9 cellular contexts compared by ENCODE assay signal in the genomic region with DNA sequence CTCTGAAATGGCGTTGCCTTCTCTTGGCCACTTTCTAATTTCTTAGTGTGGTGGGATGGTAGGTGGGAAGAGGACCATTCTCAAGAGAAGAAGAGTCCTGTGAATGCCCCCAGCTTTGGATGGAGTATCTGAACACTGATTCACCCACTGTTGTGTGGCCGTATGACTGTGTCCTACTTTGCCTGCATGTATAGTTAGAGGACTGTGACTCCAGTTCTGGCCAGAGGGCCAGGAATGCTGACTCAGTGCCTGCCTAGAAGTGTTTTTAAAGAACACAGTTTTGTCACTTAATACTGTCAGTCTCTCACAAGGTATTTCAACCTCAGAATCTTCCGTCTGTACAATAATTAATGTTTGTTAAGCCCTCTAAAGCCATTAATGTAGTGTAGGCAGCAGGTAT. TPM values are rescaled to one million over a fixed set of nuclear protein-coding genes. Genes with fewer than 3 reads are reported as not detected.
DNase-seq lines count a peak whose midpoint lies in the region; ATAC-seq lines count a peak whose summit lies in the region.
"Had no signal": no experiment of that assay in that cellular context is flagged by ENCODE, and none has a peak within 500 bp of the region (broad histone marks: within the 10 kb centered on the region; RNA-seq: fewer than 3 reads in every experiment).

No MANE protein-coding gene starts in this region.

- peaks cover 51% of the 10 kb centered on the region for H3K36me3 Mint-ChIP-seq in activated CD4-positive, alpha-beta T cell treated with anti-CD3 and anti-CD28 coated beads, Interleukin-2, amount 10 ng/mL, durations not matched to agents 24 days and 14 days (ENCODE audit: low read depth)
- H3K36me3 Mint-ChIP-seq in activated CD4-positive, alpha-beta memory T cell treated with anti-CD3 and anti-CD28 coated beads for 36 hours = peaks cover 49% of the 10 kb centered on the region
- H3K36me3 Mint-ChIP-seq in stimulated activated effector memory CD8-positive, alpha-beta T cell treated with anti-CD3 and anti-CD28 coated beads, Interleukin-12 subunit alpha, Interleukin-12 subunit beta, amount 100 ng/mL, for 72 hours = peaks cover 76% of the 10 kb centered on the region

- no peak for DNase-seq in activated CD4-positive, alpha-beta T cell treated with anti-CD3 and anti-CD28 coated beads, Interleukin-2, amount 10 ng/mL, durations not matched to agents 24 days and 14 days
- no peak for DNase-seq in activated CD4-positive, alpha-beta T cell treated with anti-CD3 and anti-CD28 coated beads, Interleukin-2, amount 50 U/mL, for 4 hours
- DNase-seq in activated CD4-positive, alpha-beta memory T cell treated with anti-CD3 and anti-CD28 coated beads for 36 hours = no peak
- DNase-seq in glomerular visceral epithelial cell (ENCODE audit: extremely low spot score) = peak; percentile 37
- DNase-seq in stimulated activated effector memory CD8-positive, alpha-beta T cell treated with anti-CD3 and anti-CD28 coated beads, Interleukin-12 subunit alpha, Interleukin-12 subunit beta, amount 100 ng/mL, for 72 hours (ENCODE audit: low spot score in 2 of 2) = no peak
- DNase-seq in C1 segment of cervical spinal cord (lab: John Stamatoyannopoulos, UW) = no peak
- DNase-seq: activated CD4-positive, alpha-beta T cell treated with anti-CD3 and anti-CD28 coated beads, Interleukin-2, amount 50 U/mL, for 1 hour had no signal

- H3K4me1 Mint-ChIP-seq in activated CD4-positive, alpha-beta T cell treated with anti-CD3 and anti-CD28 coated beads, Interleukin-2, amount 10 ng/mL, durations not matched to agents 24 days and 14 days = peaks cover 33% of the 10 kb centered on the region
- H3K4me1 Mint-ChIP-seq in activated CD4-positive, alpha-beta memory T cell treated with anti-CD3 and anti-CD28 coated beads for 36 hours (ENCODE audit: low read depth) = peaks cover 36% of the 10 kb centered on the region
- H3K4me1 Mint-ChIP-seq in stimulated activated effector memory CD8-positive, alpha-beta T cell treated with anti-CD3 and anti-CD28 coated beads, Interleukin-12 subunit alpha, Interleukin-12 subunit beta, amount 100 ng/mL, for 72 hours = peaks cover 43% of the 10 kb centered on the region

- intact Hi-C loops in activated CD4-positive, alpha-beta T cell treated with anti-CD3 and anti-CD28 coated beads, Interleukin-2, amount 10 ng/mL, durations not matched to agents 24 days and 14 days (cut with micrococcal nuclease) = loop anchor here (5.0 to 10.0 kb wide), 2 partner anchors 1072 to 1580 kb away; a partner anchor contains a TSS
- intact Hi-C loops in activated CD4-positive, alpha-beta memory T cell treated with anti-CD3 and anti-CD28 coated beads for 36 hours (cut with micrococcal nuclease) = loop anchor here (2.0 kb wide), 1 partner anchor 20 kb away; no protein-coding TSS in a partner anchor

- peak overlapping the region; percentile 42 for H3K27ac Mint-ChIP-seq in activated CD4-positive, alpha-beta T cell treated with anti-CD3 and anti-CD28 coated beads, Interleukin-2, amount 10 ng/mL, durations not matched to agents 24 days and 14 days
- peak overlapping the region; percentile 90 for H3K27ac Mint-ChIP-seq in activated CD4-positive, alpha-beta memory T cell treated with anti-CD3 and anti-CD28 coated beads for 36 hours
- H3K27ac Mint-ChIP-seq in stimulated activated effector memory CD8-positive, alpha-beta T cell treated with anti-CD3 and anti-CD28 coated beads, Interleukin-12 subunit alpha, Interleukin-12 subunit beta, amount 100 ng/mL, for 72 hours = peak overlapping the region; percentile 98

- POLR2A ChIA-PET in activated CD4-positive, alpha-beta memory T cell treated with anti-CD3 and anti-CD28 coated beads for 36 hours (lab: Charles Lee) = interaction anchor here (1.3 to 1.5 kb wide), 3 partner anchors 12 to 99 kb away, joined by 4 read pairs; a partner anchor contains a TSS

- ATAC-seq in stimulated activated effector memory CD8-positive, alpha-beta T cell treated with anti-CD3 and anti-CD28 coated beads, Interleukin-12 subunit alpha, Interleukin-12 subunit beta, amount 100 ng/mL, for 72 hours = peak; percentile 22
- ATAC-seq in GM21528 (IDR thresholded peaks at IDR 0.05; ENCODE audit: low FRiP score, unreplicated experiment) (no peak), GM18907 (IDR thresholded peaks at IDR 0.05; ENCODE audit: unreplicated experiment) (no peak)

- peak overlapping the region; percentile 95 for H3K4me3 Mint-ChIP-seq in activated CD4-positive, alpha-beta T cell treated with anti-CD3 and anti-CD28 coated beads, Interleukin-2, amount 10 ng/mL, durations not matched to agents 24 days and 14 days
- peak overlapping the region; percentile 98 for H3K4me3 Mint-ChIP-seq in activated CD4-positive, alpha-beta memory T cell treated with anti-CD3 and anti-CD28 coated beads for 36 hours
- peak overlapping the region; percentile 93 for H3K4me3 Mint-ChIP-seq in stimulated activated effector memory CD8-positive, alpha-beta T cell treated with anti-CD3 and anti-CD28 coated beads, Interleukin-12 subunit alpha, Interleukin-12 subunit beta, amount 100 ng/mL, for 72 hours

- no peaks in the 10 kb centered on the region for H3K27me3 Mint-ChIP-seq in activated CD4-positive, alpha-beta T cell treated with anti-CD3 and anti-CD28 coated beads, Interleukin-2, amount 10 ng/mL, durations not matched to agents 24 days and 14 days
- H3K27me3 Mint-ChIP-seq in activated CD4-positive, alpha-beta memory T cell treated with anti-CD3 and anti-CD28 coated beads for 36 hours = no peaks in the 10 kb centered on the region

- no peaks in the 10 kb centered on the region for H3K9me3 Mint-ChIP-seq in activated CD4-positive, alpha-beta T cell treated with anti-CD3 and anti-CD28 coated beads, Interleukin-2, amount 10 ng/mL, durations not matched to agents 24 days and 14 days
- H3K9me3 Mint-ChIP-seq in activated CD4-positive, alpha-beta memory T cell treated with anti-CD3 and anti-CD28 coated beads for 36 hours = no peaks in the 10 kb centered on the region
- H3K9me3 Mint-ChIP-seq in stimulated activated effector memory CD8-positive, alpha-beta T cell treated with anti-CD3 and anti-CD28 coated beads, Interleukin-12 subunit alpha, Interleukin-12 subunit beta, amount 100 ng/mL, for 72 hours = no peaks in the 10 kb centered on the region

- CTCF ChIA-PET in activated CD4-positive, alpha-beta memory T cell treated with anti-CD3 and anti-CD28 coated beads for 36 hours (lab: Charles Lee) = interaction anchor here (0.9 to 1.6 kb wide), 3 partner anchors 21 to 171 kb away, joined by 3 to 6 read pairs (median 3); no protein-coding TSS in a partner anchor

RNA-seq across cellular contexts. Expression of a gene that starts 2.1 kb away (rescaled TPM):
- 194 TPM in 2 replicates for total RNA-seq in activated CD4-positive, alpha-beta T cell treated with anti-CD3 and anti-CD28 coated beads, Interleukin-2, amount 10 ng/mL, durations not matched to agents 24 days and 14 days
- total RNA-seq in activated CD4-positive, alpha-beta memory T cell treated with anti-CD3 and anti-CD28 coated beads for 36 hours = 100 to 1,000 TPM; 147 to 149 TPM

Comparison
In these comparisons a context has a peak if more than half of its experiments do, and no peak if none do; other contexts are left out.
1. H3K27ac Mint-ChIP-seq: peak in every context shown above with its lines; median percentile 98 in stimulated activated effector memory CD8-positive, alpha-beta T cell treated with anti-CD3 and anti-CD28 coated beads, Interleukin-12 subunit alpha, Interleukin-12 subunit beta, amount 100 ng/mL, for 72 hours; 90 in activated CD4-positive, alpha-beta memory T cell treated with anti-CD3 and anti-CD28 coated beads for 36 hours; 42 in activated CD4-positive, alpha-beta T cell treated with anti-CD3 and anti-CD28 coated beads, Interleukin-2, amount 10 ng/mL, durations not matched to agents 24 days and 14 days.